In the genomic region with DNA sequence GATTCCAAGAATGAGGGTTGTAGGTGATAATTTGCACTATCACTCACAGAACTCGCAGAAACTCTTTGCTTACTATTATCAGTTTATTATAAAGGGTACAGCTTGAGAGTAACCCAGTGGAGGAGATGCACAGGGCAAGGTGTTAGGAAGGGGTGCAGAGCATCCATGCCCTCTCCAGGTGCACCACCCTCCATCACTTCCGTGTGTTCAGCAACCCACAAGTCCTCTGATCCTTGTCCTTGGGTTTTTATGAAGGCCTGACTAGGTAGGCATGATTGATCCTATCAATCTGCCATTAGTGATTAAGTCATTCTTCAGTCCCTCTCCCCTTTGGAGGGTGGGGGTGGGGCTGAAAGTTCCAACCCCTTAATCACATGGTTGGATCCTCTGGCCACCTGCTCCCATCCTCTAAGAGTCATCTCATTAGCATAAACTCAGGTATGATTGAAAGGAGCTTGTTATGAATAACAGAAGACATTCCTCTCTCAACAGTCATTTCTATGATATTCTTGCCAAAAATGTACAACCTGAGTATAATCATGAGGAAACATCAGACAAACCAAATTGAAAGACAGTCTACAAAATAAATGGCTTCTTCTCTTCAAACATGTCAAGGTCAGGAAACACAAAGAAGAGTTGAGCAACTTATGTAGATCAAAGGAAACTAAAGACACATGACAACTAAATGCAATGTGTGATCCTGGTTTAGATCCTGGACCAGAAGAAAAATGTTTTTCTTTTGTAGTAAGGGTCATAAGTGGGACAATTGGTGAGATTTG, we compare ENCODE assay signal across 17 cellular contexts.
A peak's percentile ranks its signal among the peaks of the same experiment; 100 is the strongest.
DNase-seq lines count a peak whose midpoint lies in the region.
"Had no signal": no experiment of that assay in that cellular context is flagged by ENCODE, and none has a peak within 500 bp of the region (broad histone marks: within the 10 kb centered on the region; RNA-seq: fewer than 3 reads in every experiment).

No MANE protein-coding gene starts in this region.

- peak; percentile 11 for DNase-seq in NCI-H146 (lab: John Stamatoyannopoulos, UW)
- no peak for DNase-seq in NCI-H146 treated with DMSO at 0.1 percent for 48 hours (lab: John Stamatoyannopoulos, UW; ENCODE audit: unreplicated experiment)
- peak; percentile 69 for DNase-seq in NCI-H69 (lab: John Stamatoyannopoulos, UW)
- DNase-seq in dermis microvascular lymphatic vessel endothelial cell (ENCODE audit: low read depth in 2 of 2) = peak; percentile 6 to 29
- DNase-seq in kidney tubule cell (ENCODE audit: low spot score) = peak; percentile 77
- DNase-seq in HuH-7 (ENCODE audit: low spot score) = no peak
- DNase-seq in NOMO-1 treated with dmso at 0.1 percent for 144 hours (lab: John Stamatoyannopoulos, UW; ENCODE audit: unreplicated experiment) = no peak
- no peak for DNase-seq in putamen (ENCODE audit: low spot score)
- DNase-seq: Calu3; CD4-positive, alpha-beta memory T cell; Karpas-422; MM.1S; NCI-H1105; NCI-H187 treated with DMSO at 0.1 percent for 48 hours; NCI-H2171; NCI-H774; Right ventricle myocardium superior had no signal

Comparison
In these comparisons a context has a peak if more than half of its experiments do, and no peak if none do; other contexts are left out.
1. DNase-seq: peak in NCI-H146 (single experiment), NCI-H69 (single experiment), dermis microvascular lymphatic vessel endothelial cell (2 of 2) and kidney tubule cell (single experiment); none in NCI-H146 treated with DMSO at 0.1 percent for 48 hours (single experiment), HuH-7 (single experiment), NOMO-1 treated with dmso at 0.1 percent for 144 hours (single experiment) and putamen (single experiment).